ENCODE assay signal across 8 cellular contexts in genomic region chr4:18022572-18023039, GRCh38. TPM values are rescaled to one million over a fixed set of nuclear protein-coding genes. Genes with fewer than 3 reads are reported as not detected.
A peak's percentile ranks its signal among the peaks of the same experiment; 100 is the strongest.
DNase-seq lines count a peak whose midpoint lies in the region; ATAC-seq lines count a peak whose summit lies in the region.

No MANE protein-coding gene starts in this region.

- no peaks in the 10 kb centered on the region for H3K36me3 ChIP-seq in H7 (replicated peaks; ENCODE audit: control insufficient read depth, insufficient read depth, low read length)
- no peaks in the 10 kb centered on the region for H3K36me3 ChIP-seq in skeletal muscle satellite cell (ENCODE audit: insufficient read depth, low read length)

- WGBS in right cardiac atrium: under 1% methylated on average over 19 of the region's 19 CpGs

- peaks cover 13% of the 10 kb centered on the region for H3K4me1 Mint-ChIP-seq in T-helper 2 cell treated with Interferon-gamma antibody and Interleukin-4, amounts not matched to agents 5 μg/mL and 100 μg/mL, for 36 hours (ENCODE audit: low read depth)

- peak overlapping the region; percentile 94 for H3K4me3 ChIP-seq in H7 (ENCODE audit: insufficient read depth, low read depth, low read length)
- H3K4me3 ChIP-seq in right cardiac atrium (ENCODE audit: low read length): peak overlapping the region; percentile 96
- H3K4me3 ChIP-seq in skeletal muscle satellite cell (ENCODE audit: low read length): peak overlapping the region; percentile 92

- H3K4me2 ChIP-seq in skeletal muscle satellite cell (ENCODE audit: low read length): peak overlapping the region; percentile 98

- no peak for ATAC-seq in right cardiac atrium
- ATAC-seq in HG03439 (IDR thresholded peaks at IDR 0.05; ENCODE audit: unreplicated experiment): no peak
- no peak for ATAC-seq in activated CD4-positive, CD25-positive, alpha-beta regulatory T cell treated with anti-CD3 and anti-CD28 coated beads, Interleukin-2, amount 50 U/mL, for 24 hours

- H3K9ac ChIP-seq in skeletal muscle satellite cell (ENCODE audit: low read depth, low read length): peak overlapping the region; percentile 88

- H3K4me3 Mint-ChIP-seq in T-helper 2 cell treated with Interferon-gamma antibody and Interleukin-4, amounts not matched to agents 5 μg/mL and 100 μg/mL, for 36 hours: peak overlapping the region; percentile 86

- H3K27me3 ChIP-seq in H7 (ENCODE audit: control insufficient read depth, insufficient read depth, low read length): peaks cover 17% of the 10 kb centered on the region
- H3K27me3 ChIP-seq in right cardiac atrium (ENCODE audit: control insufficient read depth, insufficient read depth): no peaks in the 10 kb centered on the region
- peaks cover 6% of the 10 kb centered on the region for H3K27me3 ChIP-seq in skeletal muscle satellite cell (ENCODE audit: control insufficient read depth, insufficient read depth, low read length)

- peak overlapping the region; percentile 87 for H3K27ac ChIP-seq in right cardiac atrium (ENCODE audit: low read length)

- no peak for DNase-seq in H7
- no peak for DNase-seq in T-helper 2 cell treated with Interferon-gamma antibody and Interleukin-4, amounts not matched to agents 5 μg/mL and 100 μg/mL, for 36 hours (ENCODE audit: low spot score)
- DNase-seq in right cardiac atrium: no peak
- no peak for DNase-seq in occipital lobe (lab: John Stamatoyannopoulos, UW)
- no peak for DNase-seq in NCI-H128 (lab: John Stamatoyannopoulos, UW; ENCODE audit: unreplicated experiment)

- H3K9me3 ChIP-seq in right cardiac atrium (ENCODE audit: control insufficient read depth, low read length): no peaks in the 10 kb centered on the region
- no peaks in the 10 kb centered on the region for H3K9me3 ChIP-seq in skeletal muscle satellite cell (replicated peaks; ENCODE audit: low read length)

- no peaks in the 10 kb centered on the region for H3K36me3 Mint-ChIP-seq in T-helper 2 cell treated with Interferon-gamma antibody and Interleukin-4, amounts not matched to agents 5 μg/mL and 100 μg/mL, for 36 hours (ENCODE audit: low read depth)

- H3K9me3 Mint-ChIP-seq in T-helper 2 cell treated with Interferon-gamma antibody and Interleukin-4, amounts not matched to agents 5 μg/mL and 100 μg/mL, for 36 hours: no peaks in the 10 kb centered on the region

- H3K27me3 Mint-ChIP-seq in T-helper 2 cell treated with Interferon-gamma antibody and Interleukin-4, amounts not matched to agents 5 μg/mL and 100 μg/mL, for 36 hours (ENCODE audit: low read depth): peaks cover 61% of the 10 kb centered on the region

- H3K4me1 ChIP-seq in right cardiac atrium (ENCODE audit: control insufficient read depth, insufficient read depth, low read length) (peaks cover 3% of the 10 kb centered on the region), skeletal muscle satellite cell (ENCODE audit: control insufficient read depth, insufficient read depth, low read length) (no peaks in the 10 kb centered on the region)

- intact Hi-C loops in right cardiac atrium (cut with DNase I): loop anchor here in 1 of 4 donors (10.0 kb wide), 1 partner anchor 208 kb away; the partner anchor contains the start of genes DCAF16 and NCAPG

- no peak overlapping the region for H3K27ac Mint-ChIP-seq in T-helper 2 cell treated with Interferon-gamma antibody and Interleukin-4, amounts not matched to agents 5 μg/mL and 100 μg/mL, for 36 hours

RNA-seq across cellular contexts. Expression of gene LCORL, which starts 1.1 kb away (rescaled TPM):
- total RNA-seq in H7 (2014; rRNA removed; shearing (Covaris generic)): 12.4 and 21.4 TPM in 2 replicates
- total RNA-seq in right cardiac atrium: 1 to 10 TPM; 7.2 to 8.1 (median 7.5) TPM
- polyA plus RNA-seq in right cardiac atrium: 1.6 TPM
- 5.9 and 13.2 TPM in 2 replicates for total RNA-seq in skeletal muscle satellite cell (2012; rRNA removed)
- total RNA-seq in occipital lobe: 71.4 TPM
